In genomic region chr11:9363954-9364912, GRCh38 we compare ENCODE assay signal across 8 cellular contexts. TPM values are rescaled to one million over a fixed set of nuclear protein-coding genes. Genes with fewer than 3 reads are reported as not detected.
DNase-seq lines count a peak whose midpoint lies in the region; ATAC-seq and TF ChIP-seq lines count a peak whose summit lies in the region.

No MANE protein-coding gene starts in this region.

- ATAC-seq in naive thymus-derived CD4-positive, alpha-beta T cell, result peak; percentile 95
- ATAC-seq in stimulated activated effector memory CD8-positive, alpha-beta T cell treated with anti-CD3 and anti-CD28 coated beads, Interleukin-12 subunit alpha, Interleukin-12 subunit beta, amount 100 ng/mL, for 72 hours, result peak; percentile 96

- H3K4me1 Mint-ChIP-seq in activated T-helper 1 cell treated with anti-CD3 and anti-CD28 coated beads, Interleukin-12 subunit alpha, Interleukin-12 subunit beta, Interleukin-2, Interleukin-4 antibody, amounts not matched to agents 30 ng/mL and 10 ng/mL and 1 ng/mL, durations not matched to agents 14 hours and 24 hours and 36 hours (ENCODE audit: low read depth), result peaks cover 28% of the 10 kb centered on the region
- peaks cover 0 to 30% (median 14%) of the 10 kb centered on the region in 7 donors for H3K4me1 Mint-ChIP-seq in naive thymus-derived CD4-positive, alpha-beta T cell
- H3K4me1 Mint-ChIP-seq in stimulated activated effector memory CD8-positive, alpha-beta T cell treated with anti-CD3 and anti-CD28 coated beads, Interleukin-12 subunit alpha, Interleukin-12 subunit beta, amount 100 ng/mL, for 72 hours, result peaks cover 29% of the 10 kb centered on the region

- intact Hi-C loops in activated T-helper 1 cell treated with anti-CD3 and anti-CD28 coated beads, Interleukin-12 subunit alpha, Interleukin-12 subunit beta, Interleukin-2, Interleukin-4 antibody, amounts not matched to agents 30 ng/mL and 10 ng/mL and 1 ng/mL, durations not matched to agents 14 hours and 24 hours and 36 hours (cut with micrococcal nuclease), result loop anchor here (1.0 to 5.0 kb wide), 8 partner anchors 20 to 1178 kb away; partner anchors contain the start of genes IPO7, NRIP3, RNF141 and TMEM41B
- intact Hi-C loops in naive thymus-derived CD4-positive, alpha-beta T cell (cut with micrococcal nuclease), result loop anchor here (1.0 to 5.0 kb wide), 6 partner anchors 15 to 102 kb away; partner anchors contain the start of genes IPO7 (in 2 of the 2), TMEM41B (in 2 of the 2) and ZNF143 (in 1 of the 2)

- no peaks in the 10 kb centered on the region for H3K79me2 ChIP-seq in fibroblast of lung (ENCODE audit: control insufficient read depth, insufficient read depth, low read length)

- H3K27ac Mint-ChIP-seq in activated T-helper 1 cell treated with anti-CD3 and anti-CD28 coated beads, Interleukin-12 subunit alpha, Interleukin-12 subunit beta, Interleukin-2, Interleukin-4 antibody, amounts not matched to agents 30 ng/mL and 10 ng/mL and 1 ng/mL, durations not matched to agents 14 hours and 24 hours and 36 hours, result peak overlapping the region; percentile 90
- H3K27ac Mint-ChIP-seq in naive thymus-derived CD4-positive, alpha-beta T cell, result peak overlapping the region; percentile 78 to 94 (median 90)
- H3K27ac Mint-ChIP-seq in stimulated activated effector memory CD8-positive, alpha-beta T cell treated with anti-CD3 and anti-CD28 coated beads, Interleukin-12 subunit alpha, Interleukin-12 subunit beta, amount 100 ng/mL, for 72 hours, result peak overlapping the region; percentile 71

- CTCF ChIA-PET in naive thymus-derived CD4-positive, alpha-beta T cell (lab: Charles Lee), result interaction anchor here (0.7 kb wide), 1 partner anchor 20 kb away, joined by 3 read pairs; the partner anchor contains the start of gene IPO7

- H3K4me1 ChIP-seq in fibroblast of lung (ENCODE audit: control insufficient read depth, extremely low read depth, insufficient read depth, low read length), result peaks cover 5% of the 10 kb centered on the region
- peaks cover 2 to 5% of the 10 kb centered on the region in 2 donors for H3K4me1 ChIP-seq in naive thymus-derived CD4-positive, alpha-beta T cell (ENCODE audit: control insufficient read depth in 2 of 2, insufficient read depth in 2 of 2, low read length in 2 of 2)

- TF ChIP-seq CTCF in fibroblast of lung (conservative IDR thresholded peaks at IDR 0.05 in 1 of 2, IDR thresholded peaks at IDR 0.05 in 1 of 2; ENCODE audit: low read depth in 1 of 2, low read length in 2 of 2), result no peak

- peak overlapping the region; percentile 82 for H3K4me3 Mint-ChIP-seq in activated T-helper 1 cell treated with anti-CD3 and anti-CD28 coated beads, Interleukin-12 subunit alpha, Interleukin-12 subunit beta, Interleukin-2, Interleukin-4 antibody, amounts not matched to agents 30 ng/mL and 10 ng/mL and 1 ng/mL, durations not matched to agents 14 hours and 24 hours and 36 hours
- peak overlapping the region; percentile 78 to 89 (median 84) for H3K4me3 Mint-ChIP-seq in naive thymus-derived CD4-positive, alpha-beta T cell
- H3K4me3 Mint-ChIP-seq in stimulated activated effector memory CD8-positive, alpha-beta T cell treated with anti-CD3 and anti-CD28 coated beads, Interleukin-12 subunit alpha, Interleukin-12 subunit beta, amount 100 ng/mL, for 72 hours, result peak overlapping the region; percentile 68

- POLR2A ChIA-PET in naive thymus-derived CD4-positive, alpha-beta T cell (lab: Charles Lee), result interaction anchor here (0.6 to 3.8 kb wide), 4 partner anchors 50 to 200 kb away, joined by 3 to 38 read pairs (median 4); partner anchors contain the start of gene TMEM41B

- no peaks in the 10 kb centered on the region for H3K36me3 ChIP-seq in fibroblast of lung (ENCODE audit: control insufficient read depth, insufficient read depth, low read length)
- H3K36me3 ChIP-seq in naive thymus-derived CD4-positive, alpha-beta T cell (ENCODE audit: control insufficient read depth in 2 of 3, insufficient read depth in 3 of 3, low read length in 3 of 3), result no peaks in the 10 kb centered on the region

- peak overlapping the region in 2 of 4 experiments; percentile 47 to 57 for H3K4me3 ChIP-seq in fibroblast of lung (replicated peaks in 1 of 4; ENCODE audit: control extremely low read depth in 1 of 4, insufficient read depth in 1 of 4, low read depth in 3 of 4, low read length in 4 of 4)
- H3K4me3 ChIP-seq in naive thymus-derived CD4-positive, alpha-beta T cell (ENCODE audit: low read length), result peak overlapping the region; percentile 85

- peak overlapping the region; percentile 44 for H2AFZ ChIP-seq in fibroblast of lung (ENCODE audit: low read length)

- DNase-seq in EH (ENCODE audit: low read depth) (peak; percentile 99), GOT3 (lab: John Stamatoyannopoulos, UW) (peak; percentile 47), Kasumi-1 (lab: John Stamatoyannopoulos, UW) (peak; percentile 89 to 94), RKO (ENCODE audit: low spot score) (peak; percentile 99), fibroblast of lung (ENCODE audit: low read depth in 2 of 2) (peak; percentile 95 to 99)
- DNase-seq in activated T-helper 1 cell treated with anti-CD3 and anti-CD28 coated beads, Interleukin-12 subunit alpha, Interleukin-12 subunit beta, Interleukin-2, Interleukin-4 antibody, amounts not matched to agents 30 ng/mL and 10 ng/mL and 1 ng/mL, durations not matched to agents 14 hours and 24 hours and 36 hours (ENCODE audit: low spot score), result peak; percentile 76
- DNase-seq in naive thymus-derived CD4-positive, alpha-beta T cell, result peak; percentile 38 to 82 (median 66)
- DNase-seq in stimulated activated effector memory CD8-positive, alpha-beta T cell treated with anti-CD3 and anti-CD28 coated beads, Interleukin-12 subunit alpha, Interleukin-12 subunit beta, amount 100 ng/mL, for 72 hours (ENCODE audit: low spot score in 2 of 2), result peak; percentile 71 to 90

- H3K36me3 Mint-ChIP-seq in activated T-helper 1 cell treated with anti-CD3 and anti-CD28 coated beads, Interleukin-12 subunit alpha, Interleukin-12 subunit beta, Interleukin-2, Interleukin-4 antibody, amounts not matched to agents 30 ng/mL and 10 ng/mL and 1 ng/mL, durations not matched to agents 14 hours and 24 hours and 36 hours (ENCODE audit: low read depth), result no peaks in the 10 kb centered on the region
- H3K36me3 Mint-ChIP-seq in naive thymus-derived CD4-positive, alpha-beta T cell, result no peaks in the 10 kb centered on the region
- no peaks in the 10 kb centered on the region for H3K36me3 Mint-ChIP-seq in stimulated activated effector memory CD8-positive, alpha-beta T cell treated with anti-CD3 and anti-CD28 coated beads, Interleukin-12 subunit alpha, Interleukin-12 subunit beta, amount 100 ng/mL, for 72 hours

- H3K27ac ChIP-seq in fibroblast of lung (ENCODE audit: insufficient read depth, low read length), result peak overlapping the region; percentile 96
- peak overlapping the region; percentile 73 for H3K27ac ChIP-seq in naive thymus-derived CD4-positive, alpha-beta T cell (ENCODE audit: low read depth, low read length)

- no peaks in the 10 kb centered on the region for H4K20me1 ChIP-seq in fibroblast of lung (ENCODE audit: control insufficient read depth, extremely low read depth, insufficient read depth, low read length)

- H3K4me2 ChIP-seq in fibroblast of lung (ENCODE audit: extremely low read depth, insufficient read depth, low read length), result peak overlapping the region; percentile 68

- H3K27me3 Mint-ChIP-seq in activated T-helper 1 cell treated with anti-CD3 and anti-CD28 coated beads, Interleukin-12 subunit alpha, Interleukin-12 subunit beta, Interleukin-2, Interleukin-4 antibody, amounts not matched to agents 30 ng/mL and 10 ng/mL and 1 ng/mL, durations not matched to agents 14 hours and 24 hours and 36 hours (ENCODE audit: insufficient read depth), result peaks cover 5% of the 10 kb centered on the region
- no peaks in the 10 kb centered on the region for H3K27me3 Mint-ChIP-seq in naive thymus-derived CD4-positive, alpha-beta T cell

- no peaks in the 10 kb centered on the region for H3K9me3 ChIP-seq in fibroblast of lung (ENCODE audit: control insufficient read depth, insufficient read depth, low read depth, low read length)
- no peaks in the 10 kb centered on the region for H3K9me3 ChIP-seq in naive thymus-derived CD4-positive, alpha-beta T cell (ENCODE audit: control insufficient read depth in 2 of 3, low read length in 3 of 3)

- H3K9me3 Mint-ChIP-seq in activated T-helper 1 cell treated with anti-CD3 and anti-CD28 coated beads, Interleukin-12 subunit alpha, Interleukin-12 subunit beta, Interleukin-2, Interleukin-4 antibody, amounts not matched to agents 30 ng/mL and 10 ng/mL and 1 ng/mL, durations not matched to agents 14 hours and 24 hours and 36 hours, result no peaks in the 10 kb centered on the region
- no peaks in the 10 kb centered on the region for H3K9me3 Mint-ChIP-seq in naive thymus-derived CD4-positive, alpha-beta T cell
- H3K9me3 Mint-ChIP-seq in stimulated activated effector memory CD8-positive, alpha-beta T cell treated with anti-CD3 and anti-CD28 coated beads, Interleukin-12 subunit alpha, Interleukin-12 subunit beta, amount 100 ng/mL, for 72 hours, result no peaks in the 10 kb centered on the region

- no peaks in the 10 kb centered on the region for H3K27me3 ChIP-seq in fibroblast of lung (ENCODE audit: control insufficient read depth, insufficient read depth, low read length)
- H3K27me3 ChIP-seq in naive thymus-derived CD4-positive, alpha-beta T cell (ENCODE audit: control insufficient read depth in 2 of 2, insufficient read depth in 2 of 2, low read length in 2 of 2), result no peaks in the 10 kb centered on the region

- H3K9ac ChIP-seq in fibroblast of lung (ENCODE audit: insufficient read depth, low read length), result peak overlapping the region; percentile 65

RNA-seq across cellular contexts. Expression of gene IPO7, which starts 20.2 kb away (rescaled TPM):
- total RNA-seq in activated T-helper 1 cell treated with anti-CD3 and anti-CD28 coated beads, Interleukin-12 subunit alpha, Interleukin-12 subunit beta, Interleukin-2, Interleukin-4 antibody, amounts not matched to agents 30 ng/mL and 10 ng/mL and 1 ng/mL, durations not matched to agents 14 hours and 24 hours and 36 hours, result 136 and 153 TPM in 2 replicates
- total RNA-seq in fibroblast of lung, result 128 and 174 TPM in 2 replicates
- polyA plus RNA-seq in fibroblast of lung, result 70.0 and 75.7 TPM in 2 replicates
- 65.5 and 66.1 TPM in 2 replicates for polyA plus RNA-seq in fibroblast of lung (2012)
- polyA minus RNA-seq in fibroblast of lung (ENCODE audit: low replicate concordance), result 12.4 and 12.5 TPM in 2 replicates
- 100 to 1,000 TPM in 1 of 5 experiments, 10 to 100 TPM in 4; 47.3 to 105 (median 61.3) TPM for total RNA-seq in naive thymus-derived CD4-positive, alpha-beta T cell
- polyA plus RNA-seq in naive thymus-derived CD4-positive, alpha-beta T cell, result 1 to 10 TPM; 4.1 to 7.7 TPM

RNA-seq across cellular contexts. Expression of gene TMEM41B, which starts 49.8 kb away (rescaled TPM):
- total RNA-seq in activated T-helper 1 cell treated with anti-CD3 and anti-CD28 coated beads, Interleukin-12 subunit alpha, Interleukin-12 subunit beta, Interleukin-2, Interleukin-4 antibody, amounts not matched to agents 30 ng/mL and 10 ng/mL and 1 ng/mL, durations not matched to agents 14 hours and 24 hours and 36 hours, result 26.1 and 28.8 TPM in 2 replicates
- 48.8 and 59.1 TPM in 2 replicates for total RNA-seq in fibroblast of lung
- polyA plus RNA-seq in fibroblast of lung, result 27.2 and 43.7 TPM in 2 replicates
- polyA plus RNA-seq in fibroblast of lung (2012), result 19.4 and 28.8 TPM in 2 replicates
- 9.9 and 15.8 TPM in 2 replicates for polyA minus RNA-seq in fibroblast of lung (ENCODE audit: low replicate concordance)
- total RNA-seq in naive thymus-derived CD4-positive, alpha-beta T cell, result 10 to 100 TPM; 33.9 to 73.7 (median 49.0) TPM
- 10 to 100 TPM; 10.5 to 11.9 TPM for polyA plus RNA-seq in naive thymus-derived CD4-positive, alpha-beta T cell

Comparison
In these comparisons a context has a peak if more than half of its experiments do, and no peak if none do; other contexts are left out.
1. DNase-seq: peak in every context shown above with its lines; median percentile 99 in EH; 99 in RKO; 97 in fibroblast of lung; 92 in Kasumi-1; 80 in stimulated activated effector memory CD8-positive, alpha-beta T cell treated with anti-CD3 and anti-CD28 coated beads, Interleukin-12 subunit alpha, Interleukin-12 subunit beta, amount 100 ng/mL, for 72 hours; 76 in activated T-helper 1 cell treated with anti-CD3 and anti-CD28 coated beads, Interleukin-12 subunit alpha, Interleukin-12 subunit beta, Interleukin-2, Interleukin-4 antibody, amounts not matched to agents 30 ng/mL and 10 ng/mL and 1 ng/mL, durations not matched to agents 14 hours and 24 hours and 36 hours; 66 in naive thymus-derived CD4-positive, alpha-beta T cell; 47 in GOT3.